Comparison of ENCODE assay signal across 9 cellular contexts in the genomic region with DNA sequence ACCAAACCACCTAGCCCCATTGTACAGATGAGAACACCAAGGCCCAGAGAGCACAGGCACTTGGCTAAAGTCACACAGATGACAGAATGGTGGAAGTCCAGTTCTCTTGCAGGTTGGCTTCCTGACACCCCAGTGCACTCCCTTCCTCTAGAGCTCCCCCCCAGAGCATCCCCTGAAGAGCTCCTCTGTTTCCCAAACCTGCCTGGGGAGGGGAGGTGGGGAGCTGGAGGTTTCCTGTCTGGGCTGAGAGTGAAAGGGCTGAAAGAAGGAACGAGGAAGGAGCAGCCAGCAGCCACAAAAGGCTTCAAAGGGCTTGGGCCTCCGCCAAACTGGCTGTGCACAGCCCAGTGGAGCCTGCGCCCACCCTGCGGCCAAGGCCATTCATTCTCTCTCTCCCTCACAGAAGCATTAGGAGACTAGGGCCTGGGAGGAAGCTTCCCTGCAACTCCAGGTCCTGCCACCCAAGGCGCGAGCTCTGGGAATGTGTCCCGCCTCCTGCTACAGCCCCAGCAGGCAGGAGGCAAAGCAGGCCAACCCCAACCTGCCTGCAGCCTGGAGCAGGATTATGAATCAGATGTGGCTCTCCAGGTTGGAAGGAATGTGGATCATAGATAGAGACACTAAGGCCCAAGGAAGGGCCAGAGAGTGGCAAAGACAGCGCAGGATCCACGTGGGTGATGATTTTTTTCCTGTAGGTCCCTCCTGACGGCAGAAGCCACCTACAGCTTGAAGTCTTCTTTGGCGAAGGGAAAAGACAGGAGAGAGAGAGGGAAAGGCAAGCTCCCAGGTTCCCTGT. TPM values are rescaled to one million over a fixed set of nuclear protein-coding genes. Genes with fewer than 3 reads are reported as not detected.
DNase-seq lines count a peak whose midpoint lies in the region; ATAC-seq, FAIRE-seq and TF ChIP-seq lines count a peak whose summit lies in the region.
"Had no signal": no experiment of that assay in that cellular context is flagged by ENCODE, and none has a peak within 500 bp of the region (broad histone marks: within the 10 kb centered on the region; RNA-seq: fewer than 3 reads in every experiment).

No MANE protein-coding gene starts in this region.

- H3K27me3 ChIP-seq in suprapubic skin = peaks cover 51% of the 10 kb centered on the region
- H3K27me3 ChIP-seq in CD4-positive, alpha-beta T cell (ENCODE audit: control insufficient read depth, insufficient read depth, low read length) = peaks cover 37% of the 10 kb centered on the region

- H3K4me3 Mint-ChIP-seq in activated T-cell treated with anti-CD3 and anti-CD28 coated beads, Interleukin-2, amount 50 U/mL, for 24 hours = peak overlapping the region; percentile 61
- H3K4me3 Mint-ChIP-seq in CD4-positive, alpha-beta T cell = no peak overlapping the region

- H3K9me3 Mint-ChIP-seq in activated T-cell treated with anti-CD3 and anti-CD28 coated beads, Interleukin-2, amount 50 U/mL, for 24 hours = peaks cover 3% of the 10 kb centered on the region
- H3K9me3 Mint-ChIP-seq in CD4-positive, alpha-beta T cell = no peaks in the 10 kb centered on the region

- H3K4me1 ChIP-seq in suprapubic skin = peaks cover 28% of the 10 kb centered on the region

- no peak overlapping the region for H3K27ac ChIP-seq in suprapubic skin
- H3K27ac ChIP-seq in CD4-positive, alpha-beta T cell (ENCODE audit: low read depth, low read length) = no peak overlapping the region
- H3K27ac ChIP-seq: heart right ventricle had no signal

- intact Hi-C loops in CD4-positive, alpha-beta T cell (cut with DNase I, micrococcal nuclease) = no loop called here

- CTCF ChIA-PET in CD4-positive, alpha-beta T cell (lab: Charles Lee) = no interaction called here

- no peak for TF ChIP-seq EP300 in suprapubic skin (IDR thresholded peaks at IDR 0.05)

- H3K36me3 Mint-ChIP-seq in activated T-cell treated with anti-CD3 and anti-CD28 coated beads, Interleukin-2, amount 50 U/mL, for 24 hours (ENCODE audit: low read depth) = no peaks in the 10 kb centered on the region
- no peaks in the 10 kb centered on the region for H3K36me3 Mint-ChIP-seq in CD4-positive, alpha-beta T cell (ENCODE audit: low read depth)

- 41% methylated on average over 8 of the region's 11 CpGs for WGBS in suprapubic skin

- POLR2A ChIA-PET in CD4-positive, alpha-beta T cell (lab: Charles Lee) = no interaction called here

- peaks cover 19% of the 10 kb centered on the region for H3K4me1 Mint-ChIP-seq in activated T-cell treated with anti-CD3 and anti-CD28 coated beads, Interleukin-2, amount 50 U/mL, for 24 hours (ENCODE audit: low read depth)
- peaks cover 14% of the 10 kb centered on the region for H3K4me1 Mint-ChIP-seq in CD4-positive, alpha-beta T cell (ENCODE audit: low read depth)

- peak overlapping the region; percentile 34 for H3K4me3 ChIP-seq in suprapubic skin

- ATAC-seq in CD4-positive, alpha-beta T cell (ENCODE audit: poor library complexity) = no peak
- ATAC-seq in HG03108 (IDR thresholded peaks at IDR 0.05; ENCODE audit: unreplicated experiment) = no peak

- DNase-seq in activated T-cell treated with anti-CD3 and anti-CD28 coated beads, Interleukin-2, amount 50 U/mL, for 24 hours = no peak
- no peak for DNase-seq in activated T-cell treated with anti-CD3 and anti-CD28 coated beads, Interleukin-2, amount 50 U/mL, for 48 hours
- DNase-seq in amygdala (lab: John Stamatoyannopoulos, UW) (peak in 43 of 56 donors; percentile 9 to 79 (median 42)), iPS-NIHi7 (ENCODE audit: extremely low spot score) (peak; percentile 84), suprapubic skin (ENCODE audit: low spot score in 2 of 2) (no peak), GM19239 (ENCODE audit: insufficient read length, low spot score) (no peak)
- DNase-seq in CD4-positive, alpha-beta T cell = no peak
- DNase-seq: heart right ventricle had no signal

- no peak for TF ChIP-seq POLR2A in suprapubic skin (IDR thresholded peaks at IDR 0.05)

- no peak for TF ChIP-seq CTCF in suprapubic skin (IDR thresholded peaks at IDR 0.05)
- TF ChIP-seq CTCF in CD4-positive, alpha-beta T cell (IDR thresholded peaks at IDR 0.05) = no peak

- H3K27me3 Mint-ChIP-seq in activated T-cell treated with anti-CD3 and anti-CD28 coated beads, Interleukin-2, amount 50 U/mL, for 24 hours = peaks cover 77% of the 10 kb centered on the region
- peaks cover 91% of the 10 kb centered on the region for H3K27me3 Mint-ChIP-seq in CD4-positive, alpha-beta T cell

- FAIRE-seq in GM19239 (lab: Jason Lieb, UNC) = no peak

- no peaks in the 10 kb centered on the region for H3K9me3 ChIP-seq in suprapubic skin
- no peaks in the 10 kb centered on the region for H3K9me3 ChIP-seq in CD4-positive, alpha-beta T cell (ENCODE audit: control insufficient read depth, low read length)

- no peaks in the 10 kb centered on the region for H3K36me3 ChIP-seq in suprapubic skin
- H3K36me3 ChIP-seq: heart right ventricle had no signal

- H3K27ac Mint-ChIP-seq in activated T-cell treated with anti-CD3 and anti-CD28 coated beads, Interleukin-2, amount 50 U/mL, for 24 hours = no peak overlapping the region
- no peak overlapping the region for H3K27ac Mint-ChIP-seq in CD4-positive, alpha-beta T cell

RNA-seq across cellular contexts. Expression of gene SLC13A5, which starts 0.9 kb away (rescaled TPM):
- under 1 TPM in 1 of 4 donors, not detected in 3; 0.72 TPM for total RNA-seq in suprapubic skin
- total RNA-seq in CD4-positive, alpha-beta T cell = not detected

RNA-seq across cellular contexts. Expression of gene XAF1, which starts 43.6 kb away (rescaled TPM):
- 10 to 100 TPM in 2 of 4 donors, 1 to 10 TPM in 2; 4.3 to 21.1 (median 10.9) TPM for total RNA-seq in suprapubic skin
- 10 to 100 TPM; 24.9 to 26.2 TPM for total RNA-seq in CD4-positive, alpha-beta T cell

Comparison
In these comparisons a context has a peak if more than half of its experiments do, and no peak if none do; other contexts are left out.
1. DNase-seq: peak in amygdala (43 of 56) and iPS-NIHi7 (single experiment); none in activated T-cell treated with anti-CD3 and anti-CD28 coated beads, Interleukin-2, amount 50 U/mL, for 24 hours (single experiment), activated T-cell treated with anti-CD3 and anti-CD28 coated beads, Interleukin-2, amount 50 U/mL, for 48 hours (0 of 2), suprapubic skin (0 of 2), CD4-positive, alpha-beta T cell (0 of 10) and GM19239 (single experiment).